1 cellular context compared by ENCODE assay signal in genomic region chr11:1024597-1025409, GRCh38.
TF ChIP-seq lines count a peak whose summit lies in the region.

No MANE protein-coding gene starts in this region.

TF ChIP-seq in Ishikawa, 13 proteins besides CTCF, POLR2A, EP300 and RAD21 (continued from another document):
- no peak for TF ChIP-seq CREB1 (IDR thresholded peaks at IDR 0.05; ENCODE audit: low read depth)
- no peak for TF ChIP-seq USF1 (IDR thresholded peaks at IDR 0.05)
- TF ChIP-seq ZBTB7A (IDR thresholded peaks at IDR 0.05; ENCODE audit: low read depth) = no peak
- no peak for TF ChIP-seq TEAD4 (IDR thresholded peaks at IDR 0.05)
